Comparison of ENCODE assay signal across 14 cellular contexts in genomic region chr15:100889359-100890058, GRCh38. TPM values are rescaled to one million over a fixed set of nuclear protein-coding genes. Genes with fewer than 3 reads are reported as not detected.
DNase-seq lines count a peak whose midpoint lies in the region; ATAC-seq and TF ChIP-seq lines count a peak whose summit lies in the region.
"Had no signal": no experiment of that assay in that cellular context is flagged by ENCODE, and none has a peak within 500 bp of the region (broad histone marks: within the 10 kb centered on the region; RNA-seq: fewer than 3 reads in every experiment).

No MANE protein-coding gene starts in this region.

- peaks cover 40% of the 10 kb centered on the region for H3K27me3 Mint-ChIP-seq in activated CD8-positive, alpha-beta T cell treated with anti-CD3 and anti-CD28 coated beads for 36 hours

- no peak overlapping the region for H3K4me3 Mint-ChIP-seq in activated CD8-positive, alpha-beta T cell treated with anti-CD3 and anti-CD28 coated beads for 36 hours
- H3K4me3 Mint-ChIP-seq: activated CD4-positive, alpha-beta memory T cell treated with anti-CD3 and anti-CD28 coated beads for 36 hours; natural killer cell had no signal

- H3K9ac ChIP-seq in BLaER1 treated with 17β-estradiol and CSF1 and Interleukin-3, amounts not matched to agents 10 nM and 100 nM: peak overlapping the region in 2 of 11 experiments; percentile 10 to 17; a peak in 2 of 22 replicates
- H3K9ac ChIP-seq in adipocyte (ENCODE audit: low read length): peak overlapping the region; percentile 73

- no peak overlapping the region for H3K27ac Mint-ChIP-seq in activated CD8-positive, alpha-beta T cell treated with anti-CD3 and anti-CD28 coated beads for 36 hours
- H3K27ac Mint-ChIP-seq: activated CD4-positive, alpha-beta memory T cell treated with anti-CD3 and anti-CD28 coated beads for 36 hours; natural killer cell had no signal

- peaks cover 3% of the 10 kb centered on the region for H3K4me1 Mint-ChIP-seq in activated CD8-positive, alpha-beta T cell treated with anti-CD3 and anti-CD28 coated beads for 36 hours (ENCODE audit: low read depth)
- H3K4me1 Mint-ChIP-seq: natural killer cell had no signal

- ATAC-seq in Right ventricle myocardium inferior: peak; percentile 86
- ATAC-seq in psoas muscle: peak in 3 of 4 donors; percentile 41 to 61 (median 61)
- ATAC-seq in activated CD8-positive, alpha-beta T cell treated with anti-CD3 and anti-CD28 coated beads for 36 hours: no peak
- ATAC-seq in GM19328 (IDR thresholded peaks at IDR 0.05; ENCODE audit: unreplicated experiment): no peak
- ATAC-seq: natural killer cell had no signal

- 27 to 37% (median 31%) methylated on average over 21 of the region's 21 CpGs for WGBS in psoas muscle, 3 donors

- intact Hi-C loops in Right ventricle myocardium inferior (cut with DNase I) (no loop called here), psoas muscle (cut with DNase I) (no loop called here)
- intact Hi-C loops in activated CD8-positive, alpha-beta T cell treated with anti-CD3 and anti-CD28 coated beads for 36 hours (cut with micrococcal nuclease): no loop called here

- peak overlapping the region; percentile 59 to 84 (median 72) for H3K4me2 ChIP-seq in BLaER1 treated with 17β-estradiol and CSF1 and Interleukin-3, amounts not matched to agents 10 nM and 100 nM

- peaks cover 84 to 100% (median 99%) of the 10 kb centered on the region in 11 experiments for H3K27me3 ChIP-seq in BLaER1 treated with 17β-estradiol and CSF1 and Interleukin-3, amounts not matched to agents 10 nM and 100 nM
- H3K27me3 ChIP-seq in adipocyte (replicated peaks; ENCODE audit: control insufficient read depth, insufficient read depth, low read length) (no peaks in the 10 kb centered on the region), psoas muscle (ENCODE audit: insufficient read depth in 3 of 3, low read length in 2 of 3) (peaks cover 0 to 2% (median 0%) of the 10 kb centered on the region in 3 donors)

- peaks cover 25 to 33% (median 28%) of the 10 kb centered on the region in 10 experiments for H3K4me1 ChIP-seq in BLaER1 treated with 17β-estradiol and CSF1 and Interleukin-3, amounts not matched to agents 10 nM and 100 nM
- H3K4me1 ChIP-seq in adipocyte (ENCODE audit: control insufficient read depth, insufficient read depth, low read length) (peaks cover 24% of the 10 kb centered on the region), psoas muscle (no peaks in the 10 kb centered on the region)
- H3K4me1 ChIP-seq: Caco-2 had no signal

- peaks cover 0 to 29% (median 0%) of the 10 kb centered on the region in 11 experiments; a peak in 5 of 22 replicates for H4K20me1 ChIP-seq in BLaER1 treated with 17β-estradiol and CSF1 and Interleukin-3, amounts not matched to agents 10 nM and 100 nM

- POLR2A ChIA-PET in activated CD8-positive, alpha-beta T cell treated with anti-CD3 and anti-CD28 coated beads for 36 hours (lab: Charles Lee): no interaction called here

- TF ChIP-seq CTCF in psoas muscle (IDR thresholded peaks at IDR 0.05): no peak
- TF ChIP-seq CTCF in activated CD8-positive, alpha-beta T cell treated with anti-CD3 and anti-CD28 coated beads for 36 hours (IDR thresholded peaks at IDR 0.05): no peak

- no peaks in the 10 kb centered on the region for H3K36me3 Mint-ChIP-seq in activated CD8-positive, alpha-beta T cell treated with anti-CD3 and anti-CD28 coated beads for 36 hours (ENCODE audit: low read depth)
- H3K36me3 Mint-ChIP-seq: activated CD4-positive, alpha-beta memory T cell treated with anti-CD3 and anti-CD28 coated beads for 36 hours; natural killer cell had no signal

- H3K36me3 ChIP-seq in BLaER1 treated with 17β-estradiol and CSF1 and Interleukin-3, amounts not matched to agents 10 nM and 100 nM: no peaks in the 10 kb centered on the region
- H3K36me3 ChIP-seq in adipocyte (ENCODE audit: control insufficient read depth, insufficient read depth, low read length, severe bottlenecking) (peaks cover 86% of the 10 kb centered on the region), psoas muscle (ENCODE audit: insufficient read depth in 1 of 2, low read depth in 1 of 2) (peaks cover 0 to 15% of the 10 kb centered on the region in 2 donors)

- H3K4me3 ChIP-seq in BLaER1 treated with 17β-estradiol and CSF1 and Interleukin-3, amounts not matched to agents 10 nM and 100 nM: peak overlapping the region in 3 of 10 experiments; percentile 2 to 9 (median 3); a peak in 3 of 20 replicates
- H3K4me3 ChIP-seq in adipocyte (ENCODE audit: low read length): peak overlapping the region; percentile 64
- H3K4me3 ChIP-seq in psoas muscle: no peak overlapping the region

- no peaks in the 10 kb centered on the region for H3K9me3 Mint-ChIP-seq in activated CD8-positive, alpha-beta T cell treated with anti-CD3 and anti-CD28 coated beads for 36 hours
- H3K9me3 Mint-ChIP-seq: activated CD4-positive, alpha-beta memory T cell treated with anti-CD3 and anti-CD28 coated beads for 36 hours; natural killer cell had no signal

- no peak overlapping the region for H3K27ac ChIP-seq in BLaER1 treated with 17β-estradiol and CSF1 and Interleukin-3, amounts not matched to agents 10 nM and 100 nM
- no peak overlapping the region for H3K27ac ChIP-seq in psoas muscle
- H3K27ac ChIP-seq: HL-60 had no signal

- H3K9me3 ChIP-seq in BLaER1 treated with 17β-estradiol and CSF1 and Interleukin-3, amounts not matched to agents 10 nM and 100 nM (replicated peaks in 1 of 11): no peaks in the 10 kb centered on the region
- no peaks in the 10 kb centered on the region for H3K9me3 ChIP-seq in adipocyte (ENCODE audit: control insufficient read depth, low read length)
- no peaks in the 10 kb centered on the region for H3K9me3 ChIP-seq in psoas muscle
- H3K9me3 ChIP-seq: Caco-2 had no signal

- CTCF ChIA-PET in activated CD8-positive, alpha-beta T cell treated with anti-CD3 and anti-CD28 coated beads for 36 hours (lab: Charles Lee): interaction anchor here (1.2 to 3.0 kb wide), 3 partner anchors 15 to 119 kb away, joined by 3 to 12 read pairs (median 4); no protein-coding TSS in a partner anchor

- DNase-seq in adipocyte (ENCODE audit: low read depth) (peak; percentile 87), Right ventricle myocardium inferior (ENCODE audit: missing footprints) (no peak), psoas muscle (peak; percentile 71 to 78)
- DNase-seq in activated CD4-positive, alpha-beta T cell treated with anti-CD3 and anti-CD28 coated beads, Interleukin-2, amount 50 U/mL, for 48 hours: no peak
- no peak for DNase-seq in activated CD8-positive, alpha-beta T cell treated with anti-CD3 and anti-CD28 coated beads for 36 hours
- no peak for DNase-seq in activated T-cell treated with anti-CD3 and anti-CD28 coated beads, Interleukin-2, amount 50 U/mL, for 1 hour
- DNase-seq: activated CD4-positive, alpha-beta memory T cell treated with anti-CD3 and anti-CD28 coated beads for 36 hours; Caco-2; central memory CD4-positive, alpha-beta T cell; natural killer cell; stimulated activated naive CD4-positive, alpha-beta T cell had no signal

RNA-seq across cellular contexts. Expression of gene ALDH1A3, which starts 9.9 kb away (rescaled TPM):
- total RNA-seq in Right ventricle myocardium inferior (3.7 TPM), psoas muscle (10 to 100 TPM in 3 of 4 donors, 1 to 10 TPM in 1; 8.5 to 51.6 (median 23.1) TPM)
- 10 to 100 TPM in 1 of 3 donors, 1 to 10 TPM in 2; 7.3 to 11.9 (median 8.0) TPM for polyA plus RNA-seq in psoas muscle
- total RNA-seq in activated CD8-positive, alpha-beta T cell treated with anti-CD3 and anti-CD28 coated beads for 36 hours: not detected
- total RNA-seq: activated CD4-positive, alpha-beta memory T cell treated with anti-CD3 and anti-CD28 coated beads for 36 hours; natural killer cell had no signal

RNA-seq across cellular contexts. Expression of gene LRRK1, which starts 29.6 kb away (rescaled TPM):
- total RNA-seq in Right ventricle myocardium inferior (2.7 TPM), psoas muscle (1 to 10 TPM; 2.6 to 7.6 (median 4.5) TPM)
- 1 to 10 TPM in 2 of 3 donors, under 1 TPM in 1; 0.91 to 2.3 (median 1.8) TPM for polyA plus RNA-seq in psoas muscle
- under 1 TPM; 0.50 to 0.83 TPM for total RNA-seq in activated CD8-positive, alpha-beta T cell treated with anti-CD3 and anti-CD28 coated beads for 36 hours

Comparison
In these comparisons a context has a peak if more than half of its experiments do, and no peak if none do; other contexts are left out.
1. DNase-seq: peak in adipocyte (single experiment) and psoas muscle (2 of 2); none in Right ventricle myocardium inferior (single experiment), activated CD4-positive, alpha-beta T cell treated with anti-CD3 and anti-CD28 coated beads, Interleukin-2, amount 50 U/mL, for 48 hours (0 of 2), activated CD8-positive, alpha-beta T cell treated with anti-CD3 and anti-CD28 coated beads for 36 hours (single experiment) and activated T-cell treated with anti-CD3 and anti-CD28 coated beads, Interleukin-2, amount 50 U/mL, for 1 hour (single experiment).
2. ATAC-seq: peak in Right ventricle myocardium inferior (single experiment) and psoas muscle (3 of 4); none in activated CD8-positive, alpha-beta T cell treated with anti-CD3 and anti-CD28 coated beads for 36 hours (single experiment) and GM19328 (single experiment).